Comparison of ENCODE assay signal across 18 cellular contexts in genomic region chr17:28940675-28941074, GRCh38. TPM values are rescaled to one million over a fixed set of nuclear protein-coding genes. Genes with fewer than 3 reads are reported as not detected.
A peak's percentile ranks its signal among the peaks of the same experiment; 100 is the strongest.
DNase-seq lines count a peak whose midpoint lies in the region; ATAC-seq, FAIRE-seq and TF ChIP-seq lines count a peak whose summit lies in the region.
"Had no signal": no experiment of that assay in that cellular context is flagged by ENCODE, and none has a peak within 500 bp of the region (broad histone marks: within the 10 kb centered on the region; RNA-seq: fewer than 3 reads in every experiment).

No MANE protein-coding gene starts in this region.

- H3K9ac ChIP-seq in BLaER1, result peak overlapping the region; percentile 40; the same call in 1 of the 2 replicates
- H3K9ac ChIP-seq: GM23248 had no signal

- H3K36me3 ChIP-seq in BLaER1 (peaks cover 59% of the 10 kb centered on the region), right lobe of liver (peaks cover 0 to 14% (median 0%) of the 10 kb centered on the region in 4 donors), WERI-Rb-1 (peaks cover 53% of the 10 kb centered on the region), Caco-2 (ENCODE audit: control insufficient read depth, insufficient read depth, low read length) (peaks cover 2% of the 10 kb centered on the region; the same call in 1 of the 2 replicates)
- H3K36me3 ChIP-seq: Peyer's patch had no signal

- peaks cover 100% of the 10 kb centered on the region for H4K20me1 ChIP-seq in BLaER1

- H3K4me3 ChIP-seq in BLaER1, result no peak overlapping the region; the same call in 1 of the 2 replicates
- no peak overlapping the region for H3K4me3 ChIP-seq in right lobe of liver
- H3K4me3 ChIP-seq in WERI-Rb-1 (ENCODE audit: low read depth, low read length), result no peak overlapping the region
- no peak overlapping the region for H3K4me3 ChIP-seq in Caco-2 (ENCODE audit: low read depth, low read length)
- H3K4me3 ChIP-seq: body of pancreas, GM23248, Peyer's patch had no signal

- H3K9me3 Mint-ChIP-seq in Caco-2 (ENCODE audit: unreplicated experiment), result no peaks in the 10 kb centered on the region
- H3K9me3 Mint-ChIP-seq: effector memory CD8-positive, alpha-beta T cell had no signal

- H3K4me1 ChIP-seq in BLaER1, result peaks cover 91% of the 10 kb centered on the region
- peaks cover 0 to 66% (median 25%) of the 10 kb centered on the region in 4 donors for H3K4me1 ChIP-seq in right lobe of liver
- peaks cover 12% of the 10 kb centered on the region for H3K4me1 ChIP-seq in Caco-2

- DNase-seq in T-helper 17 cell, result no peak
- peak in 1 of 3 donors; percentile 87 for DNase-seq in right lobe of liver
- DNase-seq in HTR-8/SVneo (ENCODE audit: insufficient read length, low spot score), result no peak
- DNase-seq in WERI-Rb-1, result no peak
- no peak for DNase-seq in Caco-2
- DNase-seq: activated CD4-positive, alpha-beta T cell treated with anti-CD3 and anti-CD28 coated beads for 4 hours; body of pancreas; effector memory CD8-positive, alpha-beta T cell; GM23248; NCI-H1105; NCI-H526 treated with DMSO at 0.1 percent for 48 hours; Peyer's patch; retina; stimulated activated CD4-positive, alpha-beta T cell treated with anti-CD3 and anti-CD28 coated beads, Interleukin-4, amount 100 ng/mL, for 1 hour had no signal

- intact Hi-C loops in right lobe of liver (cut with DNase I) (no loop called here), Caco-2 (cut with micrococcal nuclease; ENCODE audit: unreplicated experiment) (no loop called here)

- peak overlapping the region; percentile 36 for H3K4me3 Mint-ChIP-seq in T-helper 17 cell
- H3K4me3 Mint-ChIP-seq in Caco-2 (ENCODE audit: unreplicated experiment), result no peak overlapping the region

- H3K27me3 Mint-ChIP-seq in T-helper 17 cell, result no peaks in the 10 kb centered on the region
- no peaks in the 10 kb centered on the region for H3K27me3 Mint-ChIP-seq in Caco-2 (ENCODE audit: insufficient read depth, unreplicated experiment)
- H3K27me3 Mint-ChIP-seq: effector memory CD8-positive, alpha-beta T cell had no signal

- H3K4me1 Mint-ChIP-seq in T-helper 17 cell, result peaks cover 41% of the 10 kb centered on the region
- peaks cover 21% of the 10 kb centered on the region for H3K4me1 Mint-ChIP-seq in Caco-2 (ENCODE audit: low read depth, unreplicated experiment)

- H3K27me3 ChIP-seq in BLaER1, result no peaks in the 10 kb centered on the region
- H3K27me3 ChIP-seq in right lobe of liver, result no peaks in the 10 kb centered on the region
- H3K27me3 ChIP-seq in WERI-Rb-1 (ENCODE audit: insufficient read depth, low read depth, severe bottlenecking), result no peaks in the 10 kb centered on the region
- H3K27me3 ChIP-seq in Caco-2 (replicated peaks; ENCODE audit: control insufficient read depth, insufficient read depth, low read length), result no peaks in the 10 kb centered on the region
- H3K27me3 ChIP-seq: body of pancreas, Peyer's patch had no signal

- CTCF ChIA-PET in Caco-2 (lab: Charles Lee), result no interaction called here

- TF ChIP-seq CTCF in 22Rv1 (IDR thresholded peaks at IDR 0.05), result no peak
- TF ChIP-seq CTCF in right lobe of liver (IDR thresholded peaks at IDR 0.05), result no peak
- TF ChIP-seq CTCF in WERI-Rb-1 (IDR thresholded peaks at IDR 0.05; ENCODE audit: low read depth, low read length), result no peak
- no peak for TF ChIP-seq CTCF in Caco-2 (IDR thresholded peaks at IDR 0.05; ENCODE audit: insufficient read depth in 1 of 2, low read depth in 1 of 2, low read length in 1 of 2, severe bottlenecking in 1 of 2, unreplicated experiment in 1 of 2)

- no TSS peak for BruUV-seq in Caco-2 (replicated peaks; lab: Mats Ljungman, UMichigan)

- POLR2A ChIA-PET in Caco-2 (lab: Charles Lee), result no interaction called here

- no peak for FAIRE-seq in HTR-8/SVneo (lab: Jason Lieb, UNC)
- FAIRE-seq: GM18507 had no signal

- WGBS in right lobe of liver (ENCODE audit: insufficient coverage, low coverage, low lambda C conversion rate, missing lambda C conversion rate), result 47% methylated on average over 3 of the region's 3 CpGs

- H3K9me3 ChIP-seq in BLaER1, result no peaks in the 10 kb centered on the region
- no peaks in the 10 kb centered on the region for H3K9me3 ChIP-seq in T-helper 17 cell (ENCODE audit: control insufficient read depth, low read length, poor library complexity, severe bottlenecking)
- H3K9me3 ChIP-seq in right lobe of liver, result no peaks in the 10 kb centered on the region
- H3K9me3 ChIP-seq in WERI-Rb-1 (ENCODE audit: severe bottlenecking), result no peaks in the 10 kb centered on the region
- H3K9me3 ChIP-seq in Caco-2, result no peaks in the 10 kb centered on the region
- H3K9me3 ChIP-seq: body of pancreas, Peyer's patch had no signal

- ATAC-seq in T-helper 17 cell (no peak), right lobe of liver (peak; percentile 38 to 74 (median 68)), GM18505 (IDR thresholded peaks at IDR 0.05; ENCODE audit: unreplicated experiment) (no peak)
- ATAC-seq: body of pancreas had no signal

- H3K4me2 ChIP-seq in BLaER1, result peak overlapping the region; percentile 74

- H3K36me3 Mint-ChIP-seq in T-helper 17 cell (ENCODE audit: low read depth) (no peaks in the 10 kb centered on the region), Caco-2 (ENCODE audit: insufficient read depth, unreplicated experiment) (peaks cover 21% of the 10 kb centered on the region)

- H3K27ac Mint-ChIP-seq in T-helper 17 cell (no peak overlapping the region), Caco-2 (ENCODE audit: unreplicated experiment) (no peak overlapping the region)

- H3K27ac ChIP-seq in 22Rv1 (peak overlapping the region; percentile 35; the same call in 1 of the 2 replicates), BLaER1 (peak overlapping the region; percentile 7; the same call in 1 of the 2 replicates), right lobe of liver (peak overlapping the region in 1 of 3 donors; percentile 47), WERI-Rb-1 (no peak overlapping the region)
- H3K27ac ChIP-seq: GM23248, Peyer's patch had no signal

- TF ChIP-seq POLR2A in right lobe of liver (IDR thresholded peaks at IDR 0.05), result no peak
- no peak for TF ChIP-seq POLR2A in GM18505 (IDR thresholded peaks at IDR 0.05; ENCODE audit: borderline replicate concordance, extremely low read depth, insufficient read depth, insufficient read length)

RNA-seq across cellular contexts. Expression of gene PHF12, which starts 10.6 kb away (rescaled TPM):
- 100 to 1,000 TPM; 164 to 174 TPM for total RNA-seq in T-helper 17 cell
- total RNA-seq in right lobe of liver, result 10 to 100 TPM; 13.0 to 33.1 (median 17.4) TPM
- total RNA-seq in Caco-2 (2022), result 49.9 and 56.5 TPM in 2 replicates

RNA-seq across cellular contexts. Expression of gene DHRS13, which starts 37.8 kb away (rescaled TPM):
- total RNA-seq in T-helper 17 cell (10 to 100 TPM; 21.0 TPM), right lobe of liver (10 to 100 TPM in 3 of 6 experiments, 1 to 10 TPM in 3; 3.4 to 27.4 (median 8.8) TPM), Caco-2 (2022) (32.8 and 38.0 TPM in 2 replicates)

RNA-seq across cellular contexts. Expression of gene FLOT2, which starts 43.1 kb away (rescaled TPM):
- total RNA-seq in T-helper 17 cell, result 100 to 1,000 TPM; 132 to 147 TPM
- total RNA-seq in right lobe of liver, result 100 to 1,000 TPM in 1 of 6 experiments, 10 to 100 TPM in 5; 64.9 to 131 (median 82.8) TPM
- total RNA-seq in Caco-2 (2022), result 182 and 189 TPM in 2 replicates

Comparison
In these comparisons a context has a peak if more than half of its experiments do, and no peak if none do; other contexts are left out.
1. ATAC-seq: peak in right lobe of liver (4 of 4); none in T-helper 17 cell (single experiment) and GM18505 (single experiment).